Comparison of ENCODE assay signal across 22 cellular contexts in the genomic region with DNA sequence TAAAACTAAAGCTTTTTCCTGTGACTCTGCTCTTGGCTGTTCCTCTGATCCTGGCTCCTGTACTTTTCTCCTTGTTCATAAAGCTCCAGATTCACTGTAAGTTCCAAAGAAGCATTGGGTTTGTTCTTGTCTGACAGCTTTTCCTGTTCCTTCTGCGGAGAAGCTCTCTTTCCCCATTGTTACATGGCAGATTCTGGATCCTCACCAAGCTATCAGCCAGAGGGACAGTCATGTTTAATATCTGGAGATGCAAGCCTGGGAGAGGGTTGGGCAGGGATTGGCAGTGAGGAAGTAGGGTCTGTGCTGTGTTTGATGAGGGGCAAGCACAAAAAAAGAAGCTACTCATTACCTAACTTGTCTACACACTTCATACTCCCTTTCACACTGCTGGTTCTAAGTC.
"Had no signal": no experiment of that assay in that cellular context is flagged by ENCODE, and none has a peak within 500 bp of the region (broad histone marks: within the 10 kb centered on the region; RNA-seq: fewer than 3 reads in every experiment).

No MANE protein-coding gene starts in this region.

- H3K27ac Mint-ChIP-seq: activated naive CD8-positive, alpha-beta T cell; activated T-cell treated with anti-CD3 and anti-CD28 coated beads, Interleukin-2, amount 50 U/mL, for 24 hours; activated T-helper 17 cell treated with anti-CD3 and anti-CD28 coated beads, Interleukin-2, amount 50 U/mL, for 72 hours had no signal

- H3K4me1 ChIP-seq: adrenal gland, breast epithelium, lower lobe of right lung had no signal

- H3K27ac ChIP-seq: adrenal gland, breast epithelium, lower lobe of right lung, SK-N-MC, tibial nerve, VCaP had no signal

- FAIRE-seq: endothelial cell of umbilical vein had no signal

- H3K9me3 ChIP-seq: adrenal gland, breast epithelium, heart right ventricle, lower lobe of right lung, mucosa of descending colon, tibial nerve had no signal

- H3K9me3 Mint-ChIP-seq: activated T-helper 17 cell treated with anti-CD3 and anti-CD28 coated beads, Interleukin-2, amount 50 U/mL, for 72 hours had no signal

- H3K36me3 ChIP-seq: adrenal gland, breast epithelium, heart right ventricle, lower lobe of right lung, tibial nerve had no signal

- H3K4me3 Mint-ChIP-seq: activated naive CD8-positive, alpha-beta T cell; activated T-cell treated with anti-CD3 and anti-CD28 coated beads, Interleukin-2, amount 50 U/mL, for 24 hours; activated T-helper 17 cell treated with anti-CD3 and anti-CD28 coated beads, Interleukin-2, amount 50 U/mL, for 72 hours had no signal

- H3K27me3 Mint-ChIP-seq: activated naive CD8-positive, alpha-beta T cell; activated T-cell treated with anti-CD3 and anti-CD28 coated beads, Interleukin-2, amount 50 U/mL, for 24 hours; activated T-helper 17 cell treated with anti-CD3 and anti-CD28 coated beads, Interleukin-2, amount 50 U/mL, for 72 hours had no signal

- ATAC-seq: activated T-helper 17 cell treated with anti-CD3 and anti-CD28 coated beads, Interleukin-2, amount 50 U/mL, for 72 hours; esophagus mucosa; heart right ventricle; lower lobe of right lung; mucosa of descending colon had no signal

- H3K27me3 ChIP-seq: adrenal gland, breast epithelium, heart right ventricle, tibial nerve had no signal

- DNase-seq: activated CD4-positive, alpha-beta T cell treated with anti-CD3 and anti-CD28 coated beads, Interleukin-2, amount 50 U/mL, for 1 hour; activated CD4-positive, CD25-positive, alpha-beta regulatory T cell treated with anti-CD3 and anti-CD28 coated beads, Interleukin-2, amount 50 U/mL, for 72 hours; activated T-cell treated with anti-CD3 and anti-CD28 coated beads, Interleukin-2, amount 50 U/mL, for 24 hours; adrenal gland; effector CD4-positive, alpha-beta T cell; heart right ventricle; islet precursor cell; lower lobe of right lung; mesendoderm; mucosa of descending colon; posterior cingulate gyrus; retina; stimulated activated CD4-positive, alpha-beta T cell treated with anti-CD3 and anti-CD28 coated beads, Interleukin-2, amount 100 ng/mL, for 48 hours; stimulated activated naive CD4-positive, alpha-beta T cell had no signal

- H3K4me3 ChIP-seq: adrenal gland, breast epithelium, heart right ventricle, lower lobe of right lung, mucosa of descending colon, SK-N-MC, tibial nerve had no signal
